Comparison of ENCODE assay signal across 9 cellular contexts in the genomic region with DNA sequence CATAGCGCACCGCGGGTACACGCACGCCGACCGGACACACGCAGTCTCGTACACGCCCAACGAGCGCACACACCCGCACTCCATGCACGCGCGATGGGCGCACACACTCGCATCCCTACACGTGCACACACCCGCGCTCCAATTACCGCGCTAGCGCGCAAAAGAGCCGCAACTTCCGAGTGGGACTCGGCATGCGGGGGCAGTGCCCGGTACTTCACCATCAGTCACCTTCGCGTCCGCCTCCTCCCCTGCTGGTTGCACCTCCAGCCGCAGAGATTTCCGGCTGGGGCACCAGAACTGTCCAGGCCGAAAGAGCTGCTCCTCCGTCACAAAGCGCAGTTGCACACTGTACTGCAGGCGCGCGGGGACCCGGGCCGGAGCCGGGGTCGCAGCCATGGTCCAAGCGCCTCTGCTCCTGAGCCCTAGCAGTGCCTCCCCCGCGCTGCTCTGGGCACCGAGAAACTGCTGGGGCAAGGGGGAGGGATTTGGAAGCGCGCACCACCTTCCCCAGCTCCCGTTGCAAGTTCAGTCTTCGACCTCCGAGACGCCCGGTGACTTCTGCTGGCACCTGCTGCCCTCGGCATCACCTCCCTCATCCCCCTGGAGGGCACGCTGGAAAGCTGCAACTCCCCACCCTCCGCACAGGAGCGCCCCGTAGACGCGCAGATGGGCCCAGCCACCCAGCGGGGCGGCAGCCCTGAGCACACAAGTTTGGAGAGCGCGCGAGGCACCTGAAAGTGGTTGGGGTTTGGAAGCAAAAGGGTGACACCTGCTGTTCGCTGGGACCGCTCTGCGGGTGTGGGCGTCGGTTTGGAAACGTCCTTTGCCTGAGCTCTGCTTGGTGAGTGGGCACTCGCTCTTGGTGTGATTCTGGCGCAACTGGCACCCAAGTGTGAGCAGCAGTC.
DNase-seq lines count a peak whose midpoint lies in the region; ATAC-seq and TF ChIP-seq lines count a peak whose summit lies in the region.
"Had no signal": no experiment of that assay in that cellular context is flagged by ENCODE, and none has a peak within 500 bp of the region (broad histone marks: within the 10 kb centered on the region; RNA-seq: fewer than 3 reads in every experiment).

No MANE protein-coding gene starts in this region.

- peaks cover 57% of the 10 kb centered on the region for H3K27me3 Mint-ChIP-seq in activated T-cell treated with anti-CD3 and anti-CD28 coated beads, Interleukin-2, amount 50 U/mL, for 72 hours (ENCODE audit: low read depth)

- H3K9me3 ChIP-seq in ES-I3 (ENCODE audit: control insufficient read depth, insufficient read depth, low read length) = no peaks in the 10 kb centered on the region
- no peaks in the 10 kb centered on the region for H3K9me3 ChIP-seq in sigmoid colon
- H3K9me3 ChIP-seq in SJCRH30 (replicated peaks) = no peaks in the 10 kb centered on the region

- CTCF ChIA-PET in HEK293T (lab: Yijun Ruan, JAX) = interaction anchor here (0.6 to 1.3 kb wide), 8 partner anchors 10 to 711 kb away, joined by 3 to 9 read pairs (median 3); no protein-coding TSS in a partner anchor

- intact Hi-C loops in left cardiac atrium (cut with DNase I) = loop anchor here (2.0 to 10.0 kb wide), 3 partner anchors 309 to 324 kb away; no protein-coding TSS in a partner anchor
- intact Hi-C loops in sigmoid colon (cut with DNase I) = loop anchor here (10.0 kb wide), 1 partner anchor 326 kb away; no protein-coding TSS in a partner anchor

- POLR2A ChIA-PET in HEK293T (lab: Yijun Ruan, JAX) = no interaction called here

- H3K4me1 ChIP-seq in ES-I3 (ENCODE audit: insufficient read depth, low read length) = peaks cover 3% of the 10 kb centered on the region; the same call in 1 of the 2 replicates
- peaks cover 0 to 14% (median 10%) of the 10 kb centered on the region in 4 donors for H3K4me1 ChIP-seq in sigmoid colon
- no peaks in the 10 kb centered on the region for H3K4me1 ChIP-seq in SJCRH30

- no peak for TF ChIP-seq CTCF in sigmoid colon (IDR thresholded peaks at IDR 0.05)

- no peaks in the 10 kb centered on the region for H3K36me3 Mint-ChIP-seq in activated T-cell treated with anti-CD3 and anti-CD28 coated beads, Interleukin-2, amount 50 U/mL, for 72 hours (ENCODE audit: insufficient read depth in 2 of 2)

- peaks cover 0 to 13% (median 12%) of the 10 kb centered on the region in 3 donors for H3K27me3 ChIP-seq in sigmoid colon
- H3K27me3 ChIP-seq in SJCRH30 = 0 out of 2 replicates have a peak, but pooled peaks cover 2% of the 10 kb centered on the region

- H3K4me3 ChIP-seq in sigmoid colon (peak overlapping the region in 3 of 4 donors; percentile 11 to 28 (median 19)), SJCRH30 (no peak overlapping the region)
- H3K4me3 ChIP-seq: SK-N-MC had no signal

- TF ChIP-seq POLR2A in sigmoid colon (IDR thresholded peaks at IDR 0.05) = no peak

- peak; percentile 20 for DNase-seq in HEK293T (ENCODE audit: extremely low spot score)
- DNase-seq in NCI-H2107 treated with DMSO at 0.1 percent for 48 hours (lab: John Stamatoyannopoulos, UW; ENCODE audit: unreplicated experiment) = peak; percentile 51
- DNase-seq in activated T-cell treated with anti-CD3 and anti-CD28 coated beads, Interleukin-2, amount 50 U/mL, for 72 hours = peak; percentile 63 to 66
- DNase-seq in left cardiac atrium = peak; percentile 36
- no peak for DNase-seq in sigmoid colon
- no peak for DNase-seq in SKM-1 (lab: John Stamatoyannopoulos, UW; ENCODE audit: unreplicated experiment)
- DNase-seq in SJCRH30 = no peak

- peak overlapping the region; percentile 70; the same call in 1 of the 2 replicates for H3K9ac ChIP-seq in ES-I3 (ENCODE audit: low read depth, low read length)

- H3K27ac ChIP-seq in sigmoid colon (no peak overlapping the region), SJCRH30 (no peak overlapping the region)
- H3K27ac ChIP-seq: SK-N-MC had no signal

- no peaks in the 10 kb centered on the region for H3K36me3 ChIP-seq in ES-I3 (ENCODE audit: insufficient read depth, low read length)
- no peaks in the 10 kb centered on the region for H3K36me3 ChIP-seq in sigmoid colon
- no peaks in the 10 kb centered on the region for H3K36me3 ChIP-seq in SJCRH30

- peaks cover 11% of the 10 kb centered on the region for H3K4me1 Mint-ChIP-seq in activated T-cell treated with anti-CD3 and anti-CD28 coated beads, Interleukin-2, amount 50 U/mL, for 72 hours (ENCODE audit: low read depth)

- peak; percentile 89 to 91 for ATAC-seq in activated T-cell treated with anti-CD3 and anti-CD28 coated beads, Interleukin-2, amount 50 U/mL, for 72 hours (replicated peaks in 1 of 2)
- peak; percentile 57 to 80 for ATAC-seq in left cardiac atrium

- no peak overlapping the region for H3K27ac Mint-ChIP-seq in activated T-cell treated with anti-CD3 and anti-CD28 coated beads, Interleukin-2, amount 50 U/mL, for 72 hours

- WGBS in sigmoid colon, 2 donors = 1 to 2% methylated on average over 76 of the region's 76 CpGs

- no peaks in the 10 kb centered on the region for H3K9me3 Mint-ChIP-seq in activated T-cell treated with anti-CD3 and anti-CD28 coated beads, Interleukin-2, amount 50 U/mL, for 72 hours

- H3K4me3 Mint-ChIP-seq in activated T-cell treated with anti-CD3 and anti-CD28 coated beads, Interleukin-2, amount 50 U/mL, for 72 hours = peak overlapping the region; percentile 82 to 86

- no peak for TF ChIP-seq EP300 in sigmoid colon (IDR thresholded peaks at IDR 0.05)

TF ChIP-seq in HEK293T, 16 proteins besides CTCF, POLR2A, EP300 and RAD21:
- TF ChIP-seq FOXM1 (IDR thresholded peaks at IDR 0.05; ENCODE audit: borderline replicate concordance) = no peak
- TF ChIP-seq, protein P1, sequence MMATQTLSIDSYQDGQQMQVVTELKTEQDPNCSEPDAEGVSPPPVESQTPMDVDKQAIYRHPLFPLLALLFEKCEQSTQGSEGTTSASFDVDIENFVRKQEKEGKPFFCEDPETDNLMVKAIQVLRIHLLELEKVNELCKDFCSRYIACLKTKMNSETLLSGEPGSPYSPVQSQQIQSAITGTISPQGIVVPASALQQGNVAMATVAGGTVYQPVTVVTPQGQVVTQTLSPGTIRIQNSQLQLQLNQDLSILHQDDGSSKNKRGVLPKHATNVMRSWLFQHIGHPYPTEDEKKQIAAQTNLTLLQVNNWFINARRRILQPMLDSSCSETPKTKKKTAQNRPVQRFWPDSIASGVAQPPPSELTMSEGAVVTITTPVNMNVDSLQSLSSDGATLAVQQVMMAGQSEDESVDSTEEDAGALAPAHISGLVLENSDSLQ (IDR thresholded peaks at IDR 0.05) = no peak
- no peak for TF ChIP-seq FOXA1 (IDR thresholded peaks at IDR 0.05)
- no peak for TF ChIP-seq ARNT (IDR thresholded peaks at IDR 0.05)
- TF ChIP-seq ZNF384 (IDR thresholded peaks at IDR 0.05) = no peak
- no peak for TF ChIP-seq CTBP1 (IDR thresholded peaks at IDR 0.05; ENCODE audit: borderline replicate concordance)
- TF ChIP-seq LEF1 (IDR thresholded peaks at IDR 0.05; ENCODE audit: borderline replicate concordance) = no peak
- TF ChIP-seq FOXK2 (IDR thresholded peaks at IDR 0.05) = no peak
- TF ChIP-seq ELF4 (IDR thresholded peaks at IDR 0.05) = no peak
- no peak for TF ChIP-seq SUZ12 (IDR thresholded peaks at IDR 0.05)
- no peak for TF ChIP-seq NFRKB (IDR thresholded peaks at IDR 0.05)
- no peak for TF ChIP-seq HDGF (IDR thresholded peaks at IDR 0.05; ENCODE audit: borderline replicate concordance)
- no peak for TF ChIP-seq BHLHE40 (IDR thresholded peaks at IDR 0.05; ENCODE audit: borderline replicate concordance)
- no peak for TF ChIP-seq TARDBP (IDR thresholded peaks at IDR 0.05)
- no peak for TF ChIP-seq L3MBTL2 (conservative IDR thresholded peaks at IDR 0.05)
- no peak for TF ChIP-seq SP1 (IDR thresholded peaks at IDR 0.05)

Comparison
In these comparisons a context has a peak if more than half of its experiments do, and no peak if none do; other contexts are left out.
1. DNase-seq: peak in HEK293T (single experiment), NCI-H2107 treated with DMSO at 0.1 percent for 48 hours (single experiment), activated T-cell treated with anti-CD3 and anti-CD28 coated beads, Interleukin-2, amount 50 U/mL, for 72 hours (2 of 2) and left cardiac atrium (single experiment); none in sigmoid colon (single experiment), SKM-1 (single experiment) and SJCRH30 (0 of 2).